ENCODE assay signal across 8 cellular contexts in genomic region chr2:142877265-142877756, GRCh38. TPM values are rescaled to one million over a fixed set of nuclear protein-coding genes. Genes with fewer than 3 reads are reported as not detected.
A peak's percentile ranks its signal among the peaks of the same experiment; 100 is the strongest.
DNase-seq lines count a peak whose midpoint lies in the region; ATAC-seq, FAIRE-seq and TF ChIP-seq lines count a peak whose summit lies in the region.

Gene KYNU, plus strand, starts transcription at chr2:142877664. Its CDS starts 7,704 bp downstream, at chr2:142885368.

- no peaks in the 10 kb centered on the region for H3K27me3 ChIP-seq in A673 (replicated peaks; ENCODE audit: insufficient read depth, low read depth, low read length, poor library complexity)

- POLR2A ChIA-PET in A673 (lab: Charles Lee; ENCODE audit: low non-redundant PET): no interaction called here

- H3K9me3 Mint-ChIP-seq in type B pancreatic cell: no peaks in the 10 kb centered on the region

- peaks cover 8% of the 10 kb centered on the region for H3K4me1 Mint-ChIP-seq in type B pancreatic cell (ENCODE audit: unreplicated experiment)

- H3K4me3 Mint-ChIP-seq in type B pancreatic cell: no peak within 1 kb of the TSS

- no peak for FAIRE-seq in HTR-8/SVneo (lab: Jason Lieb, UNC)

- intact Hi-C loops in A673 (cut with micrococcal nuclease; ENCODE audit: unreplicated experiment): loop anchor here (5.0 kb wide), 1 partner anchor 195 kb away; no protein-coding TSS in a partner anchor

- H3K4me3 ChIP-seq in A673 (ENCODE audit: low read depth, low read length, poor library complexity, severe bottlenecking) (no peak within 1 kb of the TSS), cardiac fibroblast (replicated peaks in 1 of 2; ENCODE audit: low read depth in 2 of 2, low read length in 2 of 2) (peak within 1 kb of the TSS in 1 of 2 donors; percentile 2)

- ATAC-seq in GM19438 (IDR thresholded peaks at IDR 0.05; ENCODE audit: low read depth, unreplicated experiment): peak; percentile 53
- peak; percentile 63 for ATAC-seq in HG03378 (IDR thresholded peaks at IDR 0.05; ENCODE audit: unreplicated experiment)

- TF ChIP-seq CTCF in A673 (conservative IDR thresholded peaks at IDR 0.05; ENCODE audit: low read depth, low read length) (0 out of 2 replicates have a peak, but pooled peaks have one; percentile 18), cardiac fibroblast (IDR thresholded peaks at IDR 0.05; ENCODE audit: low read depth, low read length) (no peak), type B pancreatic cell (conservative IDR thresholded peaks at IDR 0.05) (peak; percentile 15)

- no peak within 1 kb of the TSS for H3K27ac ChIP-seq in A673 (ENCODE audit: low read depth, low read length, poor library complexity, severe bottlenecking)

- CTCF ChIA-PET in A673 (lab: Charles Lee): no interaction called here

- no peaks in the 10 kb centered on the region for H3K27me3 Mint-ChIP-seq in type B pancreatic cell

- no peak within 1 kb of the TSS for H3K27ac Mint-ChIP-seq in type B pancreatic cell

- BruUV-seq in A673 (replicated peaks; lab: Mats Ljungman, UMichigan): no TSS peak

- H3K36me3 Mint-ChIP-seq in type B pancreatic cell: no peaks in the 10 kb centered on the region

- peaks cover 50% of the 10 kb centered on the region for H3K4me1 ChIP-seq in A673 (ENCODE audit: insufficient read depth, low read length, poor library complexity, severe bottlenecking)

- no peaks in the 10 kb centered on the region for H3K36me3 ChIP-seq in A673 (ENCODE audit: insufficient read depth, low read length, poor library complexity, severe bottlenecking)

- H3K9me3 ChIP-seq in A673 (ENCODE audit: low read depth, low read length, poor library complexity, severe bottlenecking): no peaks in the 10 kb centered on the region

- peak; percentile 39 for DNase-seq in A673 (ENCODE audit: low spot score)
- DNase-seq in cardiac fibroblast (ENCODE audit: low read depth in 2 of 2): peak; percentile 30 to 54
- no peak for DNase-seq in type B pancreatic cell (ENCODE audit: extremely low spot score, unreplicated experiment)
- DNase-seq in AG08395 (ENCODE audit: low spot score): no peak
- no peak for DNase-seq in HTR-8/SVneo (ENCODE audit: insufficient read length, low spot score)
- DNase-seq in dermis blood vessel endothelial cell: no peak

RNA-seq across cellular contexts. Expression of gene KYNU, which starts in this region (rescaled TPM):
- total RNA-seq in A673 (2021) (0.44 and 2.5 TPM in 2 replicates), type B pancreatic cell (ENCODE audit: low replicate concordance) (0.53 and 1.8 TPM in 2 replicates), dermis blood vessel endothelial cell (0.17 TPM in 1 of 2 replicates, not detected in the other)

Comparison
In these comparisons a context has a peak if more than half of its experiments do, and no peak if none do; other contexts are left out.
1. DNase-seq: peak in A673 (single experiment) and cardiac fibroblast (2 of 2); none in type B pancreatic cell (single experiment), AG08395 (single experiment), HTR-8/SVneo (single experiment) and dermis blood vessel endothelial cell (single experiment).